ENCODE assay signal across 23 cellular contexts in genomic region chr18:8627107-8627472, GRCh38. TPM values are rescaled to one million over a fixed set of nuclear protein-coding genes. Genes with fewer than 3 reads are reported as not detected.
DNase-seq lines count a peak whose midpoint lies in the region; ATAC-seq and TF ChIP-seq lines count a peak whose summit lies in the region.
"Had no signal": no experiment of that assay in that cellular context is flagged by ENCODE, and none has a peak within 500 bp of the region (broad histone marks: within the 10 kb centered on the region; RNA-seq: fewer than 3 reads in every experiment).

No MANE protein-coding gene starts in this region.

- H3K27ac ChIP-seq in left lung: no peak overlapping the region
- H3K27ac ChIP-seq: epithelial cell of prostate, ovary, testis, vagina had no signal

- no peaks in the 10 kb centered on the region for H3K27me3 ChIP-seq in left lung
- H3K27me3 ChIP-seq: ovary, testis, vagina had no signal

- DNase-seq in NCI-H69 (lab: John Stamatoyannopoulos, UW): peak; percentile 17
- DNase-seq in epithelial cell of esophagus (ENCODE audit: low read depth): peak; percentile 11
- no peak for DNase-seq in left lung
- peak; percentile 75 for DNase-seq in superior temporal gyrus (ENCODE audit: extremely low spot score)
- DNase-seq in left colon: no peak
- DNase-seq: activated CD4-positive, alpha-beta T cell treated with anti-CD3 and anti-CD28 coated beads for 1 hour; activated CD8-positive, alpha-beta T cell treated with anti-CD3 and anti-CD28 coated beads, Interleukin-2, amount 10 ng/mL, durations not matched to agents 7 days and 5 days; activated naive CD4-positive, alpha-beta T cell; CD4-positive, CD25-positive, alpha-beta regulatory T cell; KG1; mesendoderm; naive thymus-derived CD8-positive, alpha-beta T cell; NCI-H146; NCI-H82; ovary; stimulated activated CD4-positive, alpha-beta T cell treated with anti-CD3 and anti-CD28 coated beads, Interleukin-1b, Interleukin-23, amount 100 ng/mL, for 48 hours; T-cell; testis had no signal

- peaks cover 4 to 23% of the 10 kb centered on the region in 2 donors for H3K4me1 ChIP-seq in left lung

- H3K4me3 ChIP-seq in epithelial cell of esophagus (ENCODE audit: low read length) (no peak overlapping the region), left lung (no peak overlapping the region)
- H3K4me3 ChIP-seq: HAP-1, ovary, testis, vagina had no signal

- no peaks in the 10 kb centered on the region for H3K9me3 ChIP-seq in left lung
- H3K9me3 ChIP-seq: HAP-1, ovary, testis, vagina had no signal

- intact Hi-C loops in left lung (cut with DNase I) (no loop called here), left colon (cut with DNase I, micrococcal nuclease) (no loop called here)

- peaks cover 0 to 30% of the 10 kb centered on the region in 2 donors for H3K36me3 ChIP-seq in left lung
- H3K36me3 ChIP-seq: ovary had no signal

- TF ChIP-seq CTCF in epithelial cell of esophagus (IDR thresholded peaks at IDR 0.05; ENCODE audit: insufficient read depth, low read depth, low read length, missing control alignments) (no peak), left lung (IDR thresholded peaks at IDR 0.05) (no peak)

- ATAC-seq in left lung: peak; percentile 34
- ATAC-seq in left colon: no peak
- ATAC-seq in HG03280 (IDR thresholded peaks at IDR 0.05; ENCODE audit: unreplicated experiment): no peak
- no peak for ATAC-seq in GM21723 (IDR thresholded peaks at IDR 0.05; ENCODE audit: unreplicated experiment)
- ATAC-seq: activated CD8-positive, alpha-beta T cell treated with anti-CD3 and anti-CD28 coated beads, Interleukin-2, amount 10 ng/mL, durations not matched to agents 7 days and 5 days; naive thymus-derived CD8-positive, alpha-beta T cell; T-cell had no signal

RNA-seq across cellular contexts. Expression of gene RAB12, which starts 17.9 kb away (rescaled TPM):
- 10 to 100 TPM; 41.4 to 45.4 TPM for total RNA-seq in left lung
- 10 to 100 TPM; 15.8 to 17.4 TPM for total RNA-seq in left colon

Comparison
In these comparisons a context has a peak if more than half of its experiments do, and no peak if none do; other contexts are left out.
1. DNase-seq: peak in NCI-H69 (single experiment), epithelial cell of esophagus (single experiment) and superior temporal gyrus (single experiment); none in left lung (0 of 2) and left colon (0 of 2).